Comparison of ENCODE assay signal across 9 cellular contexts in the genomic region with DNA sequence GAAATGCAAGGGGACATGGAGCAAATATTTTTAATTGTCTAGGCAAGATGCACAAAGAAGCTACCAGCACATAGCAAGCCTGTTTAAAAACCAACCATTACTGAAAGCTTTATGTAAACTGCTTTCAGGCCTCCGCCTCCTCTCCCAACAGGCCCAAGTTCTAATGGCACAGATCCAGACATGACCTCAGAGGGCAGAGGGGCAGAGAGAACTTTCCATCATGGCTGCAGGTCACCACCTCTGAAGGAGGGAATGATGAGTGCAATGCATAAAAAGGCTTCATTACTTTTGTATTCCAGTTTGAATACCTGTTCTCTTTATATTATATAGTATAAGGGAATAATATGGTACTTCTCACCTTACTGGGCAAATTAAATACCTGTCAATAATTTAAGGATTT. TPM values are rescaled to one million over a fixed set of nuclear protein-coding genes. Genes with fewer than 3 reads are reported as not detected.
A peak's percentile ranks its signal among the peaks of the same experiment; 100 is the strongest.
DNase-seq lines count a peak whose midpoint lies in the region; ATAC-seq, FAIRE-seq and TF ChIP-seq lines count a peak whose summit lies in the region.
"Had no signal": no experiment of that assay in that cellular context is flagged by ENCODE, and none has a peak within 500 bp of the region (broad histone marks: within the 10 kb centered on the region; RNA-seq: fewer than 3 reads in every experiment).

No MANE protein-coding gene starts in this region.

- 30 to 42% methylated on average over 1 of the region's 1 CpG for WGBS in pancreas, 2 donors

- no peaks in the 10 kb centered on the region for H3K27me3 ChIP-seq in CD4-positive, CD25-positive, alpha-beta regulatory T cell (ENCODE audit: control insufficient read depth, insufficient read depth, low read length)
- H3K27me3 ChIP-seq in RWPE2 (ENCODE audit: insufficient read depth, poor library complexity, severe bottlenecking) = no peaks in the 10 kb centered on the region
- H3K27me3 ChIP-seq in pancreas = no peaks in the 10 kb centered on the region

- peaks cover 22 to 60% (median 52%) of the 10 kb centered on the region in 4 donors for H3K4me1 Mint-ChIP-seq in CD4-positive, CD25-positive, alpha-beta regulatory T cell

- no peak for DNase-seq in CD4-positive, CD25-positive, alpha-beta regulatory T cell
- no peak for DNase-seq in RWPE2 (ENCODE audit: low spot score)
- DNase-seq in fibroblast of the conjunctiva (ENCODE audit: low read depth) = peak; percentile 57
- peak in 4 of 6 donors; percentile 77 to 86 (median 80) for DNase-seq in pancreas
- no peak for DNase-seq in retina
- DNase-seq: T1000 had no signal

- H3K27me3 Mint-ChIP-seq in CD4-positive, CD25-positive, alpha-beta regulatory T cell = no peaks in the 10 kb centered on the region

- peaks cover 55% of the 10 kb centered on the region for H3K36me3 Mint-ChIP-seq in CD4-positive, CD25-positive, alpha-beta regulatory T cell

- no peak for FAIRE-seq in pancreas (lab: Jason Lieb, UNC)

- peak overlapping the region in 2 of 3 donors; percentile 77 for H3K27ac Mint-ChIP-seq in CD4-positive, CD25-positive, alpha-beta regulatory T cell

- no peak overlapping the region for H3K4me3 ChIP-seq in CD4-positive, CD25-positive, alpha-beta regulatory T cell (ENCODE audit: low read depth, low read length)
- H3K4me3 ChIP-seq in RWPE2 (ENCODE audit: severe bottlenecking) (no peak overlapping the region), pancreas (no peak overlapping the region)

- H3K27ac ChIP-seq in CD4-positive, CD25-positive, alpha-beta regulatory T cell (ENCODE audit: insufficient read depth, low read length, poor library complexity, severe bottlenecking) = no peak overlapping the region
- peak overlapping the region; percentile 13 for H3K27ac ChIP-seq in RWPE2 (ENCODE audit: poor library complexity, severe bottlenecking)
- peak overlapping the region in 2 of 4 donors; percentile 57 to 60 for H3K27ac ChIP-seq in pancreas

- no peaks in the 10 kb centered on the region for H3K9me3 Mint-ChIP-seq in CD4-positive, CD25-positive, alpha-beta regulatory T cell

- peaks cover 96% of the 10 kb centered on the region for H3K36me3 ChIP-seq in CD4-positive, CD25-positive, alpha-beta regulatory T cell (ENCODE audit: control insufficient read depth, insufficient read depth, low read length)
- H3K36me3 ChIP-seq in RWPE2 (ENCODE audit: low read depth) (peaks cover 100% of the 10 kb centered on the region), pancreas (peaks cover 22 to 97% (median 77%) of the 10 kb centered on the region in 3 donors)

- H3K4me1 ChIP-seq in CD4-positive, CD25-positive, alpha-beta regulatory T cell (ENCODE audit: control insufficient read depth, insufficient read depth, low read length, poor library complexity, severe bottlenecking) = peaks cover 5% of the 10 kb centered on the region
- H3K4me1 ChIP-seq in RWPE2 (ENCODE audit: insufficient read depth, poor library complexity, severe bottlenecking) (no peaks in the 10 kb centered on the region), pancreas (peaks cover 7 to 15% (median 15%) of the 10 kb centered on the region in 3 donors)

- H3K4me3 Mint-ChIP-seq in CD4-positive, CD25-positive, alpha-beta regulatory T cell = no peak overlapping the region

- TF ChIP-seq CTCF in RWPE2 (IDR thresholded peaks at IDR 0.05; ENCODE audit: poor library complexity, severe bottlenecking) = no peak
- TF ChIP-seq CTCF in pancreas (IDR thresholded peaks at IDR 0.05) = no peak

- intact Hi-C loops in pancreas (cut with DNase I) = no loop called here

- ATAC-seq in CD4-positive, CD25-positive, alpha-beta regulatory T cell (ENCODE audit: low read depth in 2 of 2) = no peak
- ATAC-seq in RWPE2 (ENCODE audit: low read depth) (no peak), pancreas (peak; percentile 83 to 93 (median 90)), HG02884 (IDR thresholded peaks at IDR 0.05; ENCODE audit: unreplicated experiment) (no peak), GM18868 (IDR thresholded peaks at IDR 0.05; ENCODE audit: unreplicated experiment) (no peak), HG03432 (IDR thresholded peaks at IDR 0.05; ENCODE audit: unreplicated experiment) (no peak)

- no peaks in the 10 kb centered on the region for H3K9me3 ChIP-seq in CD4-positive, CD25-positive, alpha-beta regulatory T cell (ENCODE audit: control insufficient read depth in 2 of 2, low read length in 2 of 2)
- H3K9me3 ChIP-seq in RWPE2 (ENCODE audit: severe bottlenecking) (no peaks in the 10 kb centered on the region), pancreas (no peaks in the 10 kb centered on the region)

RNA-seq across cellular contexts. Expression of gene DDX17, which starts 15.2 kb away (rescaled TPM):
- 658 TPM for total RNA-seq in CD4-positive, CD25-positive, alpha-beta regulatory T cell
- polyA plus RNA-seq in CD4-positive, CD25-positive, alpha-beta regulatory T cell = 10 to 100 TPM; 36.5 to 45.7 (median 41.3) TPM
- 100 to 1,000 TPM; 167 to 331 (median 206) TPM for total RNA-seq in pancreas
- polyA plus RNA-seq in pancreas = 100 to 1,000 TPM; 164 to 242 TPM

RNA-seq across cellular contexts. Expression of gene KDELR3, which starts 23.0 kb away (rescaled TPM):
- not detected for total RNA-seq in CD4-positive, CD25-positive, alpha-beta regulatory T cell
- under 1 TPM in 3 of 4 donors, not detected in 1; 0.38 to 0.71 (median 0.42) TPM for polyA plus RNA-seq in CD4-positive, CD25-positive, alpha-beta regulatory T cell
- 10 to 100 TPM in 2 of 6 donors, 1 to 10 TPM in 4; 4.7 to 14.6 (median 8.2) TPM for total RNA-seq in pancreas
- 1 to 10 TPM; 2.9 to 4.9 TPM for polyA plus RNA-seq in pancreas

RNA-seq across cellular contexts. Expression of gene KCNJ4, which starts 35.9 kb away (rescaled TPM):
- total RNA-seq in CD4-positive, CD25-positive, alpha-beta regulatory T cell = not detected
- polyA plus RNA-seq in CD4-positive, CD25-positive, alpha-beta regulatory T cell = not detected
- not detected for total RNA-seq in pancreas
- not detected for polyA plus RNA-seq in pancreas

Comparison
In these comparisons a context has a peak if more than half of its experiments do, and no peak if none do; other contexts are left out.
1. ATAC-seq: peak in pancreas (4 of 4); none in CD4-positive, CD25-positive, alpha-beta regulatory T cell (0 of 2), RWPE2 (single experiment), HG02884 (single experiment), GM18868 (single experiment) and HG03432 (single experiment).
2. DNase-seq: peak in fibroblast of the conjunctiva (single experiment) and pancreas (4 of 6); none in CD4-positive, CD25-positive, alpha-beta regulatory T cell (0 of 3), RWPE2 (single experiment) and retina (single experiment).